ENCODE assay signal across 9 cellular contexts in the genomic region with DNA sequence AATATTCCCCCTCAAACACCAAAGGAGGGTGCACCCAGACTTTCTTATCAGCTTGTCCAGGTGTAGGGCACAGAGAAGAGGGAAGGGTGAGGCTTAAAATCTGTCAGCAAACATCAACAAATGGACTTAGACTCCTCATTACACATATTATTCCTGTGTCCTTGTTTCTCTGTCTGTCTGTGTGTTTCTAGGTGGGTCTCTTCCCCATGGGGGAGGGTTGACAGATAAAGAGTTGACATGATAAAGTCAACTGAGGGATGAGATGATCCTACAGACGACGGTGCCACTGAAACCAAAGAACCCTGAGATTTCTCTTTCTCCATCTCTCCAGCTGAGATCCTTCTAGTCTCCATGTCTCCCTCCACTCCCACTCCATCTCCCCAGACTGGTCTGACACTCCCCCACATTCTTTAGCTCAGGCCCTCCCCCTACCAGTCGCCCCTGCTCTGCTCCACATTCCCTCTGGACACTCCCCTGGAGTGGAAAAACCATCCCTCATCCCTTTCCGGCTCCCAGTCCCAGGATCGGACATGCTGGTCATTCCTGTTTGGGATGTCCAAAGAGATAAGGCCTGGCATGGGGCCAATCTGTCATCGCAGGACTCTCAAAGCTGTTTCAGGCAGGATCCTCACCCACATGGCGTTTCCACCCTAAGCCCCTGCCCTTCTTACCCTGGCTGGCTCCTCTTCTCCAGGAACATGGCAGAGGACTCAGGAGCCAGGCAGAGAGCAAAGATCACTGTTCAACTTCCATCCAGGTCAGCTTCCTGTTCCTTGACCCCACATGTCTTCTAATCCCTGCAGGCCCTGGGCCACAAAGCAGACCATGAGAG. TPM values are rescaled to one million over a fixed set of nuclear protein-coding genes. Genes with fewer than 3 reads are reported as not detected.
DNase-seq lines count a peak whose midpoint lies in the region; TF ChIP-seq lines count a peak whose summit lies in the region.
"Had no signal": no experiment of that assay in that cellular context is flagged by ENCODE, and none has a peak within 500 bp of the region (broad histone marks: within the 10 kb centered on the region; RNA-seq: fewer than 3 reads in every experiment).

No MANE protein-coding gene starts in this region.

- peak; percentile 96 for DNase-seq in A172 (ENCODE audit: low spot score)
- DNase-seq in NCI-H226, result peak; percentile 95
- no peak for DNase-seq in endodermal cell
- no peak for DNase-seq in DMS79 (lab: John Stamatoyannopoulos, UW)
- no peak for DNase-seq in erythroblast (lab: John Stamatoyannopoulos, UW)
- DNase-seq in NCI-H1436 treated with DMSO at 0.1 percent for 48 hours (lab: John Stamatoyannopoulos, UW), result no peak
- DNase-seq in pons (ENCODE audit: low spot score), result no peak
- DNase-seq: activated CD4-positive, alpha-beta T cell treated with anti-CD3 and anti-CD28 coated beads, Interleukin-2, amount 50 U/mL, for 4 hours had no signal

- peaks cover 16% of the 10 kb centered on the region for H3K27me3 ChIP-seq in endodermal cell (ENCODE audit: control insufficient read depth, insufficient read depth, low read length, poor library complexity, severe bottlenecking)

- H3K9me3 Mint-ChIP-seq in endodermal cell, result no peaks in the 10 kb centered on the region

- H3K4me1 Mint-ChIP-seq in endodermal cell, result peaks cover 52% of the 10 kb centered on the region

- H3K9ac ChIP-seq in endodermal cell (ENCODE audit: extremely low read depth, low read length, poor library complexity, severe bottlenecking), result no peak overlapping the region

- H3K36me3 ChIP-seq in endodermal cell (ENCODE audit: control insufficient read depth, insufficient read depth, low read length), result no peaks in the 10 kb centered on the region
- H3K36me3 ChIP-seq in mesodermal cell (ENCODE audit: control insufficient read depth, insufficient read depth, low read length), result peaks cover 4% of the 10 kb centered on the region

- no peaks in the 10 kb centered on the region for H3K36me3 Mint-ChIP-seq in endodermal cell (ENCODE audit: low read depth)

- H3K9me3 ChIP-seq in endodermal cell (ENCODE audit: control insufficient read depth, low read length) (no peaks in the 10 kb centered on the region), mesodermal cell (ENCODE audit: control insufficient read depth, low read length) (no peaks in the 10 kb centered on the region)

- peaks cover 16% of the 10 kb centered on the region for H3K4me1 ChIP-seq in endodermal cell (ENCODE audit: control insufficient read depth, insufficient read depth, low read length)
- peaks cover 67% of the 10 kb centered on the region for H3K4me1 ChIP-seq in mesodermal cell (ENCODE audit: control insufficient read depth, insufficient read depth, low read length, poor library complexity, severe bottlenecking)

- peak overlapping the region; percentile 24 for H3K4me3 Mint-ChIP-seq in endodermal cell

- H3K27ac Mint-ChIP-seq in endodermal cell, result peak overlapping the region; percentile 64

- peak overlapping the region; percentile 54 for H3K4me3 ChIP-seq in endodermal cell (ENCODE audit: low read length)
- no peak overlapping the region for H3K4me3 ChIP-seq in mesodermal cell (ENCODE audit: extremely low read depth, insufficient read depth, low read length, poor library complexity, severe bottlenecking)

- 80 to 83% methylated on average over 6 to 7 of the region's 7 CpGs for WGBS in endodermal cell (ENCODE audit: insufficient coverage in 1 of 2, insufficient read length in 1 of 2), 2 experiments
- 68 to 69% methylated on average over 5 to 7 of the region's 7 CpGs for WGBS in mesodermal cell (ENCODE audit: insufficient coverage in 2 of 2), 2 experiments

- H3K27ac ChIP-seq in endodermal cell (ENCODE audit: low read depth, low read length), result no peak overlapping the region
- peak overlapping the region; percentile 52 for H3K27ac ChIP-seq in mesodermal cell (ENCODE audit: low read depth, low read length, severe bottlenecking)

- TF ChIP-seq POLR2A in erythroblast (IDR thresholded peaks at IDR 0.05; ENCODE audit: low read length), result no peak

- H3K27me3 Mint-ChIP-seq in endodermal cell (ENCODE audit: insufficient read depth), result peaks cover 24% of the 10 kb centered on the region

- TF ChIP-seq CTCF in endodermal cell (conservative IDR thresholded peaks at IDR 0.05), result no peak

RNA-seq across cellular contexts. Expression of a gene that starts 2.9 kb away (rescaled TPM):
- 839 and 951 TPM in 2 replicates for total RNA-seq in A172 (2014; rRNA removed; shearing (Covaris generic))
- total RNA-seq in endodermal cell, result 10 to 100 TPM; 16.6 to 21.7 TPM
- 12.1 TPM for polyA plus RNA-seq in endodermal cell (2013, experiment 1 of 2)
- 14.6 TPM for polyA plus RNA-seq in endodermal cell (2013, experiment 2 of 2)
- polyA plus RNA-seq in mesodermal cell (2013, experiment 1 of 2), result 108 TPM
- polyA plus RNA-seq in mesodermal cell (2013, experiment 2 of 2), result 102 TPM

RNA-seq across cellular contexts. Expression of a gene that starts 42.1 kb away (rescaled TPM):
- total RNA-seq in A172 (2014; rRNA removed; shearing (Covaris generic)), result 13.7 and 13.9 TPM in 2 replicates
- 10 to 100 TPM; 23.0 to 24.2 TPM for total RNA-seq in endodermal cell
- polyA plus RNA-seq in endodermal cell (2013, experiment 1 of 2), result 24.0 TPM
- 20.7 TPM for polyA plus RNA-seq in endodermal cell (2013, experiment 2 of 2)
- polyA plus RNA-seq in mesodermal cell (2013, experiment 1 of 2), result 34.0 TPM
- polyA plus RNA-seq in mesodermal cell (2013, experiment 2 of 2), result 27.2 TPM

RNA-seq across cellular contexts. Expression of a gene that starts 58.0 kb away (rescaled TPM):
- total RNA-seq in A172 (2014; rRNA removed; shearing (Covaris generic)), result not detected in 2 replicates
- total RNA-seq in endodermal cell, result 1 to 10 TPM in 1 of 2 donors, under 1 TPM in 1; 0.58 to 1.4 TPM
- 1.2 TPM for polyA plus RNA-seq in endodermal cell (2013, experiment 1 of 2)
- polyA plus RNA-seq in endodermal cell (2013, experiment 2 of 2), result 1.5 TPM
- polyA plus RNA-seq in mesodermal cell (2013, experiment 1 of 2), result 1.9 TPM
- polyA plus RNA-seq in mesodermal cell (2013, experiment 2 of 2), result 1.2 TPM

Comparison
In these comparisons a context has a peak if more than half of its experiments do, and no peak if none do; other contexts are left out.
1. DNase-seq: peak in A172 (single experiment) and NCI-H226 (single experiment); none in endodermal cell (single experiment), DMS79 (single experiment), erythroblast (0 of 2), NCI-H1436 treated with DMSO at 0.1 percent for 48 hours (single experiment) and pons (single experiment).
2. RNA of a gene that starts 2.9 kb away (total RNA-seq): 839 to 951 TPM in A172; 16.6 to 21.7 TPM in endodermal cell; every median in the first group is over 10 times any median in the second.